ENCODE assay signal across 20 cellular contexts in the genomic region with DNA sequence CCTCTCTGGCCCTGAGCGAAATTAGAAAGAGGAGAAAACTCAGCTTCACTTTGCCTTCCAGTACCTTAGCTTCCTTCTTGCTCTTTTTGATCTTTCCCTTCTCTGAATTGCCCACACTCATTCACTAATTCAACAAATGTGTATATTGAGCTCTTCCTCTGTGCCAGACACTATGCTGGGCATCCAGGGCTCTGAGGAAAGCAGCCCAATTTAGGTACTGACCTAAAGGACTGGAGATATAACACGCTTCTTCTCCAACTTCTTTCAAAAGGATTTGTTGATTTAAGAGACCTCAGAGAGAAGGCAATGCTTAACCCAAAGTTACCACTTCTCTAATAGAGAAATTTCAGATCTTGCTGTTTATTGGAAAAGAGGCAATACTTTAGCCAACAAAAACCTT.
"Had no signal": no experiment of that assay in that cellular context is flagged by ENCODE, and none has a peak within 500 bp of the region (broad histone marks: within the 10 kb centered on the region; RNA-seq: fewer than 3 reads in every experiment).

No MANE protein-coding gene starts in this region.

- H3K27ac ChIP-seq: RWPE1, SJSA1, SK-N-MC had no signal

- H3K4me3 ChIP-seq: SJSA1, SK-N-MC had no signal

- H3K9me3 ChIP-seq: SJSA1 had no signal

- H3K27me3 ChIP-seq: SJSA1 had no signal

- ATAC-seq: Panc1, PC-3 had no signal

- DNase-seq: KBM-7; MV-4-11; NCI-H1092; NCI-H1105 treated with DMSO at 0.1 percent for 48 hours; NCI-H1417 treated with DMSO at 0.1 percent for 48 hours; NCI-H1694; NCI-H187 treated with DMSO at 0.1 percent for 48 hours; NCI-H2171 treated with DMSO at 0.1 percent for 48 hours; NCI-H345; NCI-H446 treated with DMSO at 0.1 percent for 48 hours; NCI-H510A treated with DMSO at 0.1 percent for 48 hours; NCI-H526; NCI-H82; NK-92 treated with Interleukin-12 subunit alpha and Interleukin-12 subunit beta, amount 100 ng/mL, for 24 hours; PC-3; SIG-M5 had no signal

- H3K36me3 ChIP-seq: SJSA1 had no signal
